In genomic region chr5:13278148-13278547, GRCh38 we compare ENCODE assay signal across 12 cellular contexts.
A peak's percentile ranks its signal among the peaks of the same experiment; 100 is the strongest.
DNase-seq lines count a peak whose midpoint lies in the region; ATAC-seq and TF ChIP-seq lines count a peak whose summit lies in the region.
"Had no signal": no experiment of that assay in that cellular context is flagged by ENCODE, and none has a peak within 500 bp of the region (broad histone marks: within the 10 kb centered on the region; RNA-seq: fewer than 3 reads in every experiment).

No MANE protein-coding gene starts in this region.

- H3K36me3 ChIP-seq in hepatocyte (replicated peaks; ENCODE audit: insufficient read depth, low read depth) (no peaks in the 10 kb centered on the region), stomach (no peaks in the 10 kb centered on the region)
- H3K36me3 ChIP-seq: uterus had no signal

- WGBS in hepatocyte (ENCODE audit: low lambda C conversion rate, missing lambda C conversion rate): 76% methylated on average over 2 of the region's 2 CpGs
- 65 to 78% (median 70%) methylated on average over 2 of the region's 2 CpGs for WGBS in stomach, 5 donors

- no peak for ATAC-seq in GM19467 (IDR thresholded peaks at IDR 0.05; ENCODE audit: unreplicated experiment)

- H3K9me3 ChIP-seq in hepatocyte (ENCODE audit: low read depth) (no peaks in the 10 kb centered on the region), stomach (no peaks in the 10 kb centered on the region)
- H3K9me3 ChIP-seq: uterus had no signal

- H3K4me1 ChIP-seq in hepatocyte (ENCODE audit: insufficient read depth) (no peaks in the 10 kb centered on the region), stomach (no peaks in the 10 kb centered on the region)
- H3K4me1 ChIP-seq: uterus had no signal

- no peak for TF ChIP-seq EP300 in stomach (IDR thresholded peaks at IDR 0.05)

- intact Hi-C loops in stomach (cut with DNase I; ENCODE audit: low total_unique reads): no loop called here

- H3K27me3 ChIP-seq in hepatocyte (no peaks in the 10 kb centered on the region), stomach (no peaks in the 10 kb centered on the region)
- H3K27me3 ChIP-seq: uterus had no signal

- H4K20me1 ChIP-seq in hepatocyte (ENCODE audit: insufficient read depth, poor library complexity, severe bottlenecking): no peaks in the 10 kb centered on the region

- H3K79me2 ChIP-seq in hepatocyte: no peaks in the 10 kb centered on the region

- TF ChIP-seq CTCF in hepatocyte (IDR thresholded peaks at IDR 0.05; ENCODE audit: poor library complexity): peak; percentile 19
- no peak for TF ChIP-seq CTCF in stomach (IDR thresholded peaks at IDR 0.05)

- no peak overlapping the region for H2AFZ ChIP-seq in hepatocyte

- no peak overlapping the region for H3K27ac ChIP-seq in hepatocyte
- H3K27ac ChIP-seq in stomach: no peak overlapping the region
- H3K27ac ChIP-seq: uterus had no signal

- DNase-seq in DMS53 (lab: John Stamatoyannopoulos, UW) (peak; percentile 68), HCEC 1CT (peak; percentile 21), RKO (ENCODE audit: low spot score) (peak; percentile 38), hepatocyte (ENCODE audit: low spot score) (no peak), pons (ENCODE audit: low spot score) (no peak), stomach (no peak), amniotic stem cell (lab: John Stamatoyannopoulos, UW) (no peak)
- DNase-seq: activated CD4-positive, alpha-beta T cell treated with anti-CD3 and anti-CD28 coated beads, Interleukin-2, amount 50 U/mL, for 48 hours; MV-4-11; SIG-M5; uterus had no signal

- no peak overlapping the region for H3K4me3 ChIP-seq in hepatocyte
- no peak overlapping the region for H3K4me3 ChIP-seq in stomach
- H3K4me3 ChIP-seq: uterus had no signal

- no peak for TF ChIP-seq POLR2A in stomach (IDR thresholded peaks at IDR 0.05)

- H3K9me2 ChIP-seq in hepatocyte (replicated peaks; ENCODE audit: insufficient read depth): no peaks in the 10 kb centered on the region

- no peak overlapping the region for H3K4me2 ChIP-seq in hepatocyte

Comparison
In these comparisons a context has a peak if more than half of its experiments do, and no peak if none do; other contexts are left out.
1. DNase-seq: peak in DMS53 (single experiment), HCEC 1CT (single experiment) and RKO (single experiment); none in hepatocyte (single experiment), pons (single experiment), stomach (single experiment) and amniotic stem cell (single experiment).